In the genomic region with DNA sequence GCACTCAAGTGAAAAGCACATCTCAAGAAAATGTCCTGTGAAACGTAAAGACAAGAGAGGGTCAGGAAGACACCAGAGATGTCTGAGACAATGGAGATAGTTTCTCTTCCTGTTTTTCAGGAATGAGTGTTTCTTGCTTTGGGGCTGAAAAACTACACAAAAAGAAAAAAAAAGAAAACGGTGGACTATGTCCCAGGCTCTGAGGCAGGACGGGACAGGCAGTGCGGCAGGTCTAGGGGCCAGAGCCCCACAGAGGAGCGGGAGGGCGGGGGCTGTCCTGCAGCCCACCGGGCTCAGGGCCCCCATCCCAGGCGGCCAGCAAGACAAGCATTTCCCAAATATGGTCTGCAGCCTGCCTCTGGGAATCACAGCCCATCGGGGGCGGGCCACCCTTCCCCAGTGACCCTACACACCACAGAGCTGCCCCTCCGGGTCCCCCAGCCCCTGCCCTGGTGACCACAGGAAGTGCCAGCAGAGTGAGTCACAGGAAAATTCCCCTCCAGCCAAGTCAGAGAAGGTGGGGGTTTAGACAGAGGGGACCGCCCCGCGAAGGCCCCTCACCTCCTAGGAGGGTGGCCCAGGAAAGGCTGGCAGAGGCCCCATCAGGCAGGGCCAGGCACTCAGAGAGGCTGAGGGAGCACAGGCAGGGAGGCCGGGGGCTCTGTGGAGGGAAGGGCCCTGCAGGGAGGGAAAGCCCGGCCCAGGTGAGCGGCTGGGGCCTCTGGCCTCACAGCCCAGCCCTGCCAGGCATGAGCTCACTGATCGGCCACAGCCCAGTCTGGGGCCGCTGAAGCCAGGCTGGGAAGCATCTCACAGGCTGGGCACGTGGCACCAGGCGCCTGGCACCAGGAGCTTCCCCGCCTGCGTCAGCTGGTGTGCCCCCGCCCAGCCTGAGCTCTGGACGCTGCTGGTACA, we compare ENCODE assay signal across 9 cellular contexts. TPM values are rescaled to one million over a fixed set of nuclear protein-coding genes. Genes with fewer than 3 reads are reported as not detected.
DNase-seq lines count a peak whose midpoint lies in the region; FAIRE-seq and TF ChIP-seq lines count a peak whose summit lies in the region.
"Had no signal": no experiment of that assay in that cellular context is flagged by ENCODE, and none has a peak within 500 bp of the region (broad histone marks: within the 10 kb centered on the region; RNA-seq: fewer than 3 reads in every experiment).

No MANE protein-coding gene starts in this region.

- peak overlapping the region; percentile 84 for H3K27ac ChIP-seq in ectodermal cell (ENCODE audit: insufficient read depth, low read depth, low read length, poor library complexity, severe bottlenecking)
- peak overlapping the region; percentile 94 to 97 (median 96) for H3K27ac ChIP-seq in transverse colon

- peaks cover 24% of the 10 kb centered on the region for H3K27me3 Mint-ChIP-seq in activated CD4-positive, alpha-beta T cell treated with anti-CD3 and anti-CD28 coated beads, Interleukin-2, amount 10 ng/mL, durations not matched to agents 24 days and 14 days

- H3K36me3 Mint-ChIP-seq in activated CD4-positive, alpha-beta T cell treated with anti-CD3 and anti-CD28 coated beads, Interleukin-2, amount 10 ng/mL, durations not matched to agents 24 days and 14 days (ENCODE audit: low read depth): no peaks in the 10 kb centered on the region

- H3K4me1 ChIP-seq in ectodermal cell (ENCODE audit: control insufficient read depth, insufficient read depth, low read length) (peaks cover 40% of the 10 kb centered on the region), transverse colon (peaks cover 58 to 66% (median 63%) of the 10 kb centered on the region in 4 donors)

- peak; percentile 11 for TF ChIP-seq POLR2A in transverse colon (IDR thresholded peaks at IDR 0.05)

- no peaks in the 10 kb centered on the region for H3K9me3 Mint-ChIP-seq in activated CD4-positive, alpha-beta T cell treated with anti-CD3 and anti-CD28 coated beads, Interleukin-2, amount 10 ng/mL, durations not matched to agents 24 days and 14 days

- in situ Hi-C loops in transverse colon (cut with MboI; ENCODE audit: low pct_ligation_motif_present in 1 of 4, low pct_unique_long_range_greater_than_20kb in 1 of 4, low sequenced_read_pairs in 3 of 4): loop anchor here in 1 of 4 donors (10.0 kb wide), 1 partner anchor 140 kb away; no protein-coding TSS in a partner anchor

- no peak overlapping the region for H3K4me3 Mint-ChIP-seq in activated CD4-positive, alpha-beta T cell treated with anti-CD3 and anti-CD28 coated beads, Interleukin-2, amount 10 ng/mL, durations not matched to agents 24 days and 14 days

- peaks cover 2% of the 10 kb centered on the region for H3K4me1 Mint-ChIP-seq in activated CD4-positive, alpha-beta T cell treated with anti-CD3 and anti-CD28 coated beads, Interleukin-2, amount 10 ng/mL, durations not matched to agents 24 days and 14 days

- DNase-seq in GM19239 (ENCODE audit: insufficient read length, low spot score) (no peak), NCI-H226 (peak; percentile 99), lung microvascular endothelial cell (ENCODE audit: low read depth in 2 of 2) (peak; percentile 94 to 95), transverse colon (peak; percentile 74), NCI-H1105 treated with DMSO at 0.1 percent for 48 hours (lab: John Stamatoyannopoulos, UW) (no peak)
- DNase-seq in activated T-cell treated with anti-CD3 and anti-CD28 coated beads, Interleukin-2, amount 50 U/mL, for 48 hours: no peak
- no peak for DNase-seq in activated CD4-positive, alpha-beta T cell treated with anti-CD3 and anti-CD28 coated beads, Interleukin-2, amount 10 ng/mL, durations not matched to agents 24 days and 14 days

- H3K27ac Mint-ChIP-seq in activated CD4-positive, alpha-beta T cell treated with anti-CD3 and anti-CD28 coated beads, Interleukin-2, amount 10 ng/mL, durations not matched to agents 24 days and 14 days: no peak overlapping the region

- TF ChIP-seq EP300 in transverse colon (IDR thresholded peaks at IDR 0.05; ENCODE audit: low read depth): no peak

- 44 to 54% methylated on average over 25 of the region's 25 CpGs for WGBS in ectodermal cell, 2 experiments
- 34% methylated on average over 25 of the region's 25 CpGs; no CpG with 5 or more reads in 1 of the 2 donors for WGBS in transverse colon (ENCODE audit: low coverage in 1 of 2), 2 donors

- H3K9me3 ChIP-seq in ectodermal cell (ENCODE audit: control insufficient read depth, low read length) (no peaks in the 10 kb centered on the region), transverse colon (no peaks in the 10 kb centered on the region)

- peaks cover 14% of the 10 kb centered on the region for H3K36me3 ChIP-seq in ectodermal cell (ENCODE audit: control insufficient read depth, insufficient read depth, low read length)
- H3K36me3 ChIP-seq in transverse colon: peaks cover 0 to 8% (median 0%) of the 10 kb centered on the region in 4 donors

- H3K27me3 ChIP-seq in ectodermal cell (ENCODE audit: control insufficient read depth, insufficient read depth, low read length, poor library complexity, severe bottlenecking) (peaks cover 2% of the 10 kb centered on the region), transverse colon (no peaks in the 10 kb centered on the region)

- H3K4me3 ChIP-seq in ectodermal cell (ENCODE audit: insufficient read depth, low read depth, low read length): no peak overlapping the region
- H3K4me3 ChIP-seq in transverse colon: no peak overlapping the region

- no peak for TF ChIP-seq CTCF in transverse colon (IDR thresholded peaks at IDR 0.05)

- intact Hi-C loops in transverse colon (cut with DNase I; ENCODE audit: low total_unique reads): no loop called here
- intact Hi-C loops in activated CD4-positive, alpha-beta T cell treated with anti-CD3 and anti-CD28 coated beads, Interleukin-2, amount 10 ng/mL, durations not matched to agents 24 days and 14 days (cut with micrococcal nuclease): no loop called here

- FAIRE-seq in GM19239 (lab: Jason Lieb, UNC): peak; percentile 64

RNA-seq across cellular contexts. Expression of gene BCAR1, which starts 6.3 kb away (rescaled TPM):
- polyA plus RNA-seq in ectodermal cell (2013, experiment 1 of 4): 49.9 TPM
- polyA plus RNA-seq in ectodermal cell (2013, experiment 2 of 4): 46.7 TPM
- 33.0 TPM for polyA plus RNA-seq in ectodermal cell (2013, experiment 3 of 4)
- polyA plus RNA-seq in ectodermal cell (2013, experiment 4 of 4): 37.2 TPM
- total RNA-seq in lung microvascular endothelial cell (65.2 and 104 TPM in 2 replicates), transverse colon (100 to 1,000 TPM; 125 to 201 (median 154) TPM)
- total RNA-seq in activated CD4-positive, alpha-beta T cell treated with anti-CD3 and anti-CD28 coated beads, Interleukin-2, amount 10 ng/mL, durations not matched to agents 24 days and 14 days: 0.50 and 0.79 TPM in 2 replicates

RNA-seq across cellular contexts. Expression of gene CTRB1, which starts 26.3 kb away (rescaled TPM):
- not detected for polyA plus RNA-seq in ectodermal cell (2013, experiment 1 of 4)
- polyA plus RNA-seq in ectodermal cell (2013, experiment 2 of 4): not detected
- not detected for polyA plus RNA-seq in ectodermal cell (2013, experiment 3 of 4)
- polyA plus RNA-seq in ectodermal cell (2013, experiment 4 of 4): not detected
- not detected in 2 replicates for total RNA-seq in lung microvascular endothelial cell
- not detected for total RNA-seq in transverse colon
- total RNA-seq in activated CD4-positive, alpha-beta T cell treated with anti-CD3 and anti-CD28 coated beads, Interleukin-2, amount 10 ng/mL, durations not matched to agents 24 days and 14 days: not detected in 2 replicates
- total RNA-seq: activated CD8-positive, alpha-beta memory T cell treated with anti-CD3 and anti-CD28 coated beads for 36 hours had no signal

RNA-seq across cellular contexts. Expression of gene CTRB2, which starts 38.1 kb away (rescaled TPM):
- not detected for polyA plus RNA-seq in ectodermal cell (2013, experiment 1 of 4)
- not detected for polyA plus RNA-seq in ectodermal cell (2013, experiment 2 of 4)
- not detected for polyA plus RNA-seq in ectodermal cell (2013, experiment 3 of 4)
- not detected for polyA plus RNA-seq in ectodermal cell (2013, experiment 4 of 4)
- total RNA-seq in lung microvascular endothelial cell (not detected in 2 replicates), transverse colon (not detected)
- not detected in 2 replicates for total RNA-seq in activated CD4-positive, alpha-beta T cell treated with anti-CD3 and anti-CD28 coated beads, Interleukin-2, amount 10 ng/mL, durations not matched to agents 24 days and 14 days
- total RNA-seq: activated CD8-positive, alpha-beta memory T cell treated with anti-CD3 and anti-CD28 coated beads for 36 hours had no signal

Comparison
In these comparisons a context has a peak if more than half of its experiments do, and no peak if none do; other contexts are left out.
1. DNase-seq: peak in NCI-H226 (single experiment), lung microvascular endothelial cell (2 of 2) and transverse colon (single experiment); none in GM19239 (single experiment), activated T-cell treated with anti-CD3 and anti-CD28 coated beads, Interleukin-2, amount 50 U/mL, for 48 hours (0 of 2), activated CD4-positive, alpha-beta T cell treated with anti-CD3 and anti-CD28 coated beads, Interleukin-2, amount 10 ng/mL, durations not matched to agents 24 days and 14 days (single experiment) and NCI-H1105 treated with DMSO at 0.1 percent for 48 hours (single experiment).
2. RNA of gene BCAR1, which starts 6.3 kb away (total RNA-seq): 125 to 201 TPM in transverse colon and 65.2 to 104 TPM in lung microvascular endothelial cell; 0.50 to 0.79 TPM in activated CD4-positive, alpha-beta T cell treated with anti-CD3 and anti-CD28 coated beads, Interleukin-2, amount 10 ng/mL, durations not matched to agents 24 days and 14 days; every median in the first group is over 10 times any median in the second.